In genomic region chr9:105511486-105511885, GRCh38 we compare ENCODE assay signal across 6 cellular contexts.
"Had no signal": no experiment of that assay in that cellular context is flagged by ENCODE, and none has a peak within 500 bp of the region (broad histone marks: within the 10 kb centered on the region; RNA-seq: fewer than 3 reads in every experiment).

No MANE protein-coding gene starts in this region.

- DNase-seq: GM23248, GOT3, H9, HCEC 1CT, KBM-7 had no signal

- ATAC-seq: HepG2 had no signal

- FAIRE-seq: HepG2 had no signal
